9 cellular contexts compared by ENCODE assay signal in genomic region chr9:17402309-17402708, GRCh38.
DNase-seq lines count a peak whose midpoint lies in the region; ATAC-seq, FAIRE-seq and TF ChIP-seq lines count a peak whose summit lies in the region.
"Had no signal": no experiment of that assay in that cellular context is flagged by ENCODE, and none has a peak within 500 bp of the region (broad histone marks: within the 10 kb centered on the region; RNA-seq: fewer than 3 reads in every experiment).

No MANE protein-coding gene starts in this region.

- WGBS in H1 (ENCODE audit: extremely low coverage in 1 of 2, insufficient coverage in 1 of 2, insufficient read length in 1 of 2, insufficient replicate concordance in 2 of 2, low coverage in 1 of 2, low lambda C conversion rate in 2 of 2, missing lambda C conversion rate in 1 of 2), 2 experiments: 100% methylated on average over 2 of the region's 2 CpGs; no CpG with 5 or more reads in 1 of the 2 experiments
- WGBS in neuronal stem cell (ENCODE audit: extremely low coverage in 2 of 2, insufficient read length in 2 of 2, insufficient replicate concordance in 1 of 2), 2 donors: no CpG with 5 or more reads among the region's 2 CpGs

- peaks cover 28% of the 10 kb centered on the region for H3K4me1 Mint-ChIP-seq in GM23338

- H3K9ac ChIP-seq in H1 (replicated peaks in 1 of 4; ENCODE audit: extremely low read depth in 1 of 4, low read depth in 3 of 4, low read length in 3 of 4): no peak overlapping the region
- H3K9ac ChIP-seq in neuronal stem cell (ENCODE audit: low read depth, low read length, poor library complexity): no peak overlapping the region

- FAIRE-seq in H1 (lab: Jason Lieb, UNC): peak; percentile 39
- FAIRE-seq: GM18507, K562 had no signal

- H3K9me3 ChIP-seq in H1 (ENCODE audit: insufficient read depth in 2 of 2, low read depth in 1 of 2, low read length in 1 of 2) (no peaks in the 10 kb centered on the region), neuronal stem cell (replicated peaks in 1 of 2; ENCODE audit: control insufficient read depth in 2 of 2, insufficient read depth in 1 of 2, low read depth in 1 of 2, low read length in 2 of 2) (no peaks in the 10 kb centered on the region)

- H3K79me2 ChIP-seq in GM23338 (replicated peaks; ENCODE audit: insufficient read depth) (no peaks in the 10 kb centered on the region), H1 (ENCODE audit: control insufficient read depth in 1 of 2, insufficient read depth in 2 of 2, low read length in 2 of 2) (no peaks in the 10 kb centered on the region)

- TF ChIP-seq CTCF in GM23338 (conservative IDR thresholded peaks at IDR 0.05; ENCODE audit: low read depth in 2 of 2) (peak; percentile 68 to 69), H1 (IDR thresholded peaks at IDR 0.05; ENCODE audit: control extremely low read depth in 1 of 3, insufficient read depth in 1 of 3, low read depth in 1 of 3, low read length in 3 of 3) (peak in 2 of 3 experiments; percentile 36 to 55; a peak in 2 of 4 replicates)

- ATAC-seq in GM23338 (peak; percentile 77), HG03442 (IDR thresholded peaks at IDR 0.05; ENCODE audit: unreplicated experiment) (no peak)
- ATAC-seq in stimulated activated naive CD8-positive, alpha-beta T cell treated with anti-CD3 and anti-CD28 coated beads, Interleukin-15, Interleukin-2, amounts not matched to agents 100 U/mL and 50 U/mL, for 24 hours: no peak
- ATAC-seq: K562 had no signal

- no peak for TF ChIP-seq POLR2A in H1 (IDR thresholded peaks at IDR 0.05; ENCODE audit: control extremely low read depth in 1 of 2, low read depth in 2 of 2, low read length in 2 of 2)

- no peak overlapping the region for H3K23ac ChIP-seq in H1 (ENCODE audit: insufficient read length)
- H3K23ac ChIP-seq in neuronal stem cell (ENCODE audit: low read depth, low read length, poor library complexity): no peak overlapping the region

- no peaks in the 10 kb centered on the region for H3K27me3 ChIP-seq in GM23338 (ENCODE audit: insufficient read depth)
- H3K27me3 ChIP-seq in H1 (replicated peaks in 1 of 4; ENCODE audit: control insufficient read depth in 3 of 4, extremely low read depth in 1 of 4, insufficient read depth in 3 of 4, low read length in 3 of 4): no peaks in the 10 kb centered on the region
- no peaks in the 10 kb centered on the region for H3K27me3 ChIP-seq in neuronal stem cell (ENCODE audit: control insufficient read depth in 3 of 3, insufficient read depth in 3 of 3, low read depth in 1 of 3, low read length in 3 of 3)

- H2BK15ac ChIP-seq in H1 (ENCODE audit: low read length) (no peak overlapping the region), neuronal stem cell (ENCODE audit: low read length) (no peak overlapping the region)

- H3K4ac ChIP-seq in H1 (replicated peaks; ENCODE audit: insufficient read length, low read depth, low read length): no peak overlapping the region
- H3K4ac ChIP-seq in neuronal stem cell (ENCODE audit: low read length): no peak overlapping the region

- DNase-seq in GM23338 (ENCODE audit: low spot score): peak; percentile 77
- DNase-seq in NCI-H69 (lab: John Stamatoyannopoulos, UW): peak; percentile 67
- DNase-seq in H1 (ENCODE audit: low read depth in 1 of 2, low spot score in 2 of 2): no peak
- peak; percentile 15 for DNase-seq in neuronal stem cell (ENCODE audit: low spot score)
- no peak for DNase-seq in stimulated activated naive CD8-positive, alpha-beta T cell treated with anti-CD3 and anti-CD28 coated beads, Interleukin-15, Interleukin-2, amounts not matched to agents 100 U/mL and 50 U/mL, for 24 hours
- DNase-seq in NCI-H1436 treated with DMSO at 0.1 percent for 48 hours (lab: John Stamatoyannopoulos, UW): no peak

- H3K14ac ChIP-seq in H1 (ENCODE audit: insufficient read length) (no peak overlapping the region), neuronal stem cell (ENCODE audit: low read length) (no peak overlapping the region)

- H3K4me3 ChIP-seq in GM23338: no peak overlapping the region
- H3K4me3 ChIP-seq in H1 (ENCODE audit: extremely low read depth in 1 of 4, insufficient read depth in 2 of 4, low read depth in 3 of 4, low read length in 4 of 4): no peak overlapping the region
- H3K4me3 ChIP-seq in neuronal stem cell (ENCODE audit: low read length in 2 of 2): no peak overlapping the region
- H3K4me3 ChIP-seq: K562 had no signal

- H3K27me3 Mint-ChIP-seq in GM23338 (ENCODE audit: insufficient read depth, low read depth, poor library complexity): no peaks in the 10 kb centered on the region

- POLR2A ChIA-PET in H1 (lab: Charles Lee; ENCODE audit: partially characterized antibody): interaction anchor here (1.0 kb wide), 1 partner anchor 267 kb away, joined by 3 read pairs; no protein-coding TSS in a partner anchor

- no peak overlapping the region for H3K56ac ChIP-seq in H1 (replicated peaks; ENCODE audit: insufficient read length, low read depth, low read length)

- CTCF ChIA-PET in H1 (lab: Charles Lee; ENCODE audit: partially characterized antibody): interaction anchor here (0.6 to 5.4 kb wide), 23 partner anchors 12 to 398 kb away, joined by 3 to 31 read pairs (median 4); no protein-coding TSS in a partner anchor

- no peak overlapping the region for H2AK5ac ChIP-seq in H1 (ENCODE audit: low read depth, low read length)
- H2AK5ac ChIP-seq in neuronal stem cell (ENCODE audit: low read depth, low read length): no peak overlapping the region

- H2BK12ac ChIP-seq in H1 (ENCODE audit: low read depth, low read length) (no peak overlapping the region), neuronal stem cell (ENCODE audit: low read length) (no peak overlapping the region)

- H3K79me1 ChIP-seq in H1 (ENCODE audit: low read depth, low read length) (no peaks in the 10 kb centered on the region), neuronal stem cell (ENCODE audit: low read depth, low read length) (no peaks in the 10 kb centered on the region)

- H2BK120ac ChIP-seq in H1 (replicated peaks; ENCODE audit: low read depth, low read length) (no peak overlapping the region), neuronal stem cell (ENCODE audit: low read depth, low read length) (no peak overlapping the region)

- TF ChIP-seq RAD21 in H1 (IDR thresholded peaks at IDR 0.05 in 1 of 2, conservative IDR thresholded peaks at IDR 0.05 in 1 of 2; ENCODE audit: low read depth in 2 of 2, low read length in 2 of 2): peak; percentile 78 to 80

- H3F3A ChIP-seq in GM23338 (replicated peaks; ENCODE audit: low read depth): no peaks in the 10 kb centered on the region

- H3K36me3 Mint-ChIP-seq in GM23338 (ENCODE audit: low read depth): no peaks in the 10 kb centered on the region; the same call in 2 of the 3 replicates

- H3K18ac ChIP-seq in H1 (ENCODE audit: extremely low read depth, low read length) (no peak overlapping the region), neuronal stem cell (ENCODE audit: low read length) (no peak overlapping the region)

- H4K8ac ChIP-seq in H1 (ENCODE audit: extremely low read depth, insufficient read depth, low read length) (no peak overlapping the region), neuronal stem cell (ENCODE audit: low read depth, low read length) (no peak overlapping the region)

- no peaks in the 10 kb centered on the region for H3K23me2 ChIP-seq in H1 (ENCODE audit: low read depth, low read length)

- H3K9me2 ChIP-seq in GM23338 (ENCODE audit: insufficient read depth): no peaks in the 10 kb centered on the region

- H4K91ac ChIP-seq in H1 (replicated peaks; ENCODE audit: insufficient read length, low read length) (no peak overlapping the region), neuronal stem cell (ENCODE audit: low read depth, low read length, poor library complexity) (no peak overlapping the region)

- H2AFZ ChIP-seq in GM23338 (no peak overlapping the region), H1 (ENCODE audit: low read length) (no peak overlapping the region), neuronal stem cell (ENCODE audit: low read length) (no peak overlapping the region)

- no peak for TF ChIP-seq EP300 in H1 (IDR thresholded peaks at IDR 0.05; ENCODE audit: borderline replicate concordance in 1 of 2, low read depth in 2 of 2, low read length in 2 of 2)

- 0 out of 2 replicates have a peak overlapping the region, but pooled peaks have one; percentile 9 for H3K27ac Mint-ChIP-seq in GM23338

- no peaks in the 10 kb centered on the region for H3K36me3 ChIP-seq in GM23338 (ENCODE audit: insufficient read depth)
- no peaks in the 10 kb centered on the region for H3K36me3 ChIP-seq in H1 (ENCODE audit: control insufficient read depth in 2 of 4, insufficient read depth in 4 of 4, low read length in 3 of 4)
- no peaks in the 10 kb centered on the region for H3K36me3 ChIP-seq in neuronal stem cell (replicated peaks in 1 of 2; ENCODE audit: control insufficient read depth in 2 of 2, insufficient read depth in 2 of 2, low read length in 2 of 2)

- H2BK5ac ChIP-seq in H1 (ENCODE audit: low read depth, low read length) (no peak overlapping the region), neuronal stem cell (ENCODE audit: low read length) (no peak overlapping the region)

- no peaks in the 10 kb centered on the region for H4K20me1 ChIP-seq in GM23338 (replicated peaks; ENCODE audit: insufficient read depth)
- no peaks in the 10 kb centered on the region for H4K20me1 ChIP-seq in H1 (replicated peaks in 1 of 2; ENCODE audit: control insufficient read depth in 1 of 2, insufficient read depth in 2 of 2, low read length in 2 of 2)

- H3K27ac ChIP-seq in GM23338 (ENCODE audit: low read depth) (no peak overlapping the region), H1 (ENCODE audit: low read depth, low read length) (no peak overlapping the region), neuronal stem cell (replicated peaks; ENCODE audit: low read length) (no peak overlapping the region)

- no peak overlapping the region for H3K4me3 Mint-ChIP-seq in GM23338

- H4K5ac ChIP-seq in H1 (ENCODE audit: insufficient read length, low read depth, low read length): no peak overlapping the region

- H3K4me2 ChIP-seq in GM23338 (no peak overlapping the region), H1 (ENCODE audit: insufficient read depth in 1 of 2, low read depth in 2 of 2, low read length in 2 of 2) (no peak overlapping the region), neuronal stem cell (ENCODE audit: insufficient read depth, low read length, poor library complexity, severe bottlenecking) (no peak overlapping the region)

- H3K4me1 ChIP-seq in GM23338 (ENCODE audit: insufficient read depth) (peaks cover 25% of the 10 kb centered on the region), H1 (replicated peaks in 1 of 4; ENCODE audit: control insufficient read depth in 3 of 4, insufficient read depth in 4 of 4, low read length in 3 of 4) (peaks cover 0 to 9% (median 3%) of the 10 kb centered on the region in 4 experiments; a peak in 4 of 7 replicates), neuronal stem cell (ENCODE audit: control insufficient read depth in 2 of 2, insufficient read depth in 1 of 2, low read depth in 1 of 2, low read length in 2 of 2) (peaks cover 0 to 2% of the 10 kb centered on the region in 2 donors)

- no peak overlapping the region; the same call in 1 of the 2 replicates for H2BK20ac ChIP-seq in H1 (ENCODE audit: low read length)

- no peaks in the 10 kb centered on the region; the same call in 2 of the 3 replicates for H3K9me3 Mint-ChIP-seq in GM23338

TF ChIP-seq in GM23338, 12 proteins besides CTCF, POLR2A, EP300 and RAD21 (continues in another document):
- TF ChIP-seq ZNF331 (CRISPR knock-in tag; IDR thresholded peaks at IDR 0.05; ENCODE audit: low read depth): no peak
- no peak for TF ChIP-seq ZNF114 (CRISPR knock-in tag; IDR thresholded peaks at IDR 0.05)

TF ChIP-seq in H1, 55 proteins besides CTCF, POLR2A, EP300 and RAD21 (continues in another document):
- TF ChIP-seq TAF7 (optimal IDR thresholded peaks at IDR 0.05; ENCODE audit: borderline replicate concordance, low read depth, low read length): no peak

Comparison
In these comparisons a context has a peak if more than half of its experiments do, and no peak if none do; other contexts are left out.
1. DNase-seq: peak in GM23338 (single experiment), NCI-H69 (single experiment) and neuronal stem cell (single experiment); none in H1 (0 of 2), stimulated activated naive CD8-positive, alpha-beta T cell treated with anti-CD3 and anti-CD28 coated beads, Interleukin-15, Interleukin-2, amounts not matched to agents 100 U/mL and 50 U/mL, for 24 hours (single experiment) and NCI-H1436 treated with DMSO at 0.1 percent for 48 hours (single experiment).